ENCODE assay signal across 1 cellular context in genomic region chr1:11805454-11806306, GRCh38.
TF ChIP-seq lines count a peak whose summit lies in the region.

TSS of gene CLCN6 (plus strand) at chr1:11806191. CDS start at chr1:11806263, 72 bp downstream.
TSS of gene MTHFR (minus strand) at chr1:11805964. CDS start at chr1:11803116, 2,848 bp downstream.

TF ChIP-seq in HepG2, 621 proteins besides CTCF, POLR2A, EP300 and RAD21 (continued from another document and continues in another):
- TF ChIP-seq, protein P1, sequence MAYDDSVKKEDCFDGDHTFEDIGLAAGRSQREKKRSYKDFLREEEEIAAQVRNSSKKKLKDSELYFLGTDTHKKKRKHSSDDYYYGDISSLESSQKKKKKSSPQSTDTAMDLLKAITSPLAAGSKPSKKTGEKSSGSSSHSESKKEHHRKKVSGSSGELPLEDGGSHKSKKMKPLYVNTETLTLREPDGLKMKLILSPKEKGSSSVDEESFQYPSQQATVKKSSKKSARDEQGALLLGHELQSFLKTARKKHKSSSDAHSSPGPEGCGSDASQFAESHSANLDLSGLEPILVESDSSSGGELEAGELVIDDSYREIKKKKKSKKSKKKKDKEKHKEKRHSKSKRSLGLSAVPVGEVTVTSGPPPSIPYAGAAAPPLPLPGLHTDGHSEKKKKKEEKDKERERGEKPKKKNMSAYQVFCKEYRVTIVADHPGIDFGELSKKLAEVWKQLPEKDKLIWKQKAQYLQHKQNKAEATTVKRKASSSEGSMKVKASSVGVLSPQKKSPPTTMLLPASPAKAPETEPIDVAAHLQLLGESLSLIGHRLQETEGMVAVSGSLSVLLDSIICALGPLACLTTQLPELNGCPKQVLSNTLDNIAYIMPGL (CRISPR knock-in tag; IDR thresholded peaks at IDR 0.05; ENCODE audit: borderline replicate concordance in 1 of 2, low read depth in 1 of 2) = peak; percentile 56 to 71; a peak in 3 of 4 replicates
- peak; percentile 32; the same call in 1 of the 2 replicates for TF ChIP-seq ZNF292 (CRISPR knock-in tag; IDR thresholded peaks at IDR 0.05; ENCODE audit: borderline replicate concordance, low read depth)
- TF ChIP-seq ZNF678 (CRISPR knock-in tag; IDR thresholded peaks at IDR 0.05) = no peak
- TF ChIP-seq ZNF121 (CRISPR knock-in tag; IDR thresholded peaks at IDR 0.05) = 0 out of 2 replicates have a peak, but pooled peaks have one; percentile 25
- peak; percentile 71; the same call in 1 of the 2 replicates for TF ChIP-seq HOXA5 (CRISPR knock-in tag; IDR thresholded peaks at IDR 0.05)
- peak; percentile 81; the same call in 1 of the 2 replicates for TF ChIP-seq WIZ (CRISPR knock-in tag; IDR thresholded peaks at IDR 0.05)
- peak; percentile 91 for TF ChIP-seq ZNF224 (CRISPR knock-in tag; IDR thresholded peaks at IDR 0.05)
- no peak for TF ChIP-seq GRHL1 (CRISPR knock-in tag; conservative IDR thresholded peaks at IDR 0.05)
- peak; percentile 23; the same call in 1 of the 2 replicates for TF ChIP-seq ZNF614 (CRISPR knock-in tag; IDR thresholded peaks at IDR 0.05; ENCODE audit: borderline replicate concordance)
- TF ChIP-seq, protein P2, sequence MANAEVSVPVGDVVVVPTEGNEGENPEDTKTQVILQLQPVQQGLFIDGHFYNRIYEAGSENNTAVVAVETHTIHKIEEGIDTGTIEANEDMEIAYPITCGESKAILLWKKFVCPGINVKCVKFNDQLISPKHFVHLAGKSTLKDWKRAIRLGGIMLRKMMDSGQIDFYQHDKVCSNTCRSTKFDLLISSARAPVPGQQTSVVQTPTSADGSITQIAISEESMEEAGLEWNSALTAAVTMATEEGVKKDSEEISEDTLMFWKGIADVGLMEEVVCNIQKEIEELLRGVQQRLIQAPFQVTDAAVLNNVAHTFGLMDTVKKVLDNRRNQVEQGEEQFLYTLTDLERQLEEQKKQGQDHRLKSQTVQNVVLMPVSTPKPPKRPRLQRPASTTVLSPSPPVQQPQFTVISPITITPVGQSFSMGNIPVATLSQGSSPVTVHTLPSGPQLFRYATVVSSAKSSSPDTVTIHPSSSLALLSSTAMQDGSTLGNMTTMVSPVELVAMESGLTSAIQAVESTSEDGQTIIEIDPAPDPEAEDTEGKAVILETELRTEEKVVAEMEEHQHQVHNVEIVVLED (CRISPR knock-in tag; IDR thresholded peaks at IDR 0.05; ENCODE audit: borderline replicate concordance) = peak; percentile 84
- peak; percentile 51 for TF ChIP-seq GATA4 (IDR thresholded peaks at IDR 0.05; ENCODE audit: borderline replicate concordance, low read depth)
- TF ChIP-seq ZNF207 (IDR thresholded peaks at IDR 0.05; ENCODE audit: borderline replicate concordance) = no peak
- no peak for TF ChIP-seq ZNF75D (CRISPR knock-in tag; IDR thresholded peaks at IDR 0.05; ENCODE audit: borderline replicate concordance)
- TF ChIP-seq ZNF460 (CRISPR knock-in tag; IDR thresholded peaks at IDR 0.05; ENCODE audit: borderline replicate concordance) = no peak
- TF ChIP-seq TFDP1 (CRISPR knock-in tag; IDR thresholded peaks at IDR 0.05; ENCODE audit: borderline replicate concordance) = peak; percentile 35; the same call in 1 of the 2 replicates
- TF ChIP-seq ZFP41 (CRISPR knock-in tag; IDR thresholded peaks at IDR 0.05; ENCODE audit: borderline replicate concordance) = peak; percentile 37; the same call in 1 of the 2 replicates
- TF ChIP-seq, protein P3, sequence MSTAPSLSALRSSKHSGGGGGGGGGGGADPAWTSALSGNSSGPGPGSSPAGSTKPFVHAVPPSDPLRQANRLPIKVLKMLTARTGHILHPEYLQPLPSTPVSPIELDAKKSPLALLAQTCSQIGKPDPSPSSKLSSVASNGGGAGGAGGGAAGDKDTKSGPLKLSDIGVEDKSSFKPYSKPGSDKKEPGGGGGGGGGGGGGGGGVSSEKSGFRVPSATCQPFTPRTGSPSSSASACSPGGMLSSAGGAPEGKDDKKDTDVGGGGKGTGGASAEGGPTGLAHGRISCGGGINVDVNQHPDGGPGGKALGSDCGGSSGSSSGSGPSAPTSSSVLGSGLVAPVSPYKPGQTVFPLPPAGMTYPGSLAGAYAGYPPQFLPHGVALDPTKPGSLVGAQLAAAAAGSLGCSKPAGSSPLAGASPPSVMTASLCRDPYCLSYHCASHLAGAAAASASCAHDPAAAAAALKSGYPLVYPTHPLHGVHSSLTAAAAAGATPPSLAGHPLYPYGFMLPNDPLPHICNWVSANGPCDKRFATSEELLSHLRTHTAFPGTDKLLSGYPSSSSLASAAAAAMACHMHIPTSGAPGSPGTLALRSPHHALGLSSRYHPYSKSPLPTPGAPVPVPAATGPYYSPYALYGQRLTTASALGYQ (CRISPR knock-in tag; IDR thresholded peaks at IDR 0.05) = peak; percentile 83; the same call in 1 of the 2 replicates
- TF ChIP-seq PREB (CRISPR knock-in tag; IDR thresholded peaks at IDR 0.05) = 0 out of 2 replicates have a peak, but pooled peaks have one; percentile 58
- TF ChIP-seq, protein P4, sequence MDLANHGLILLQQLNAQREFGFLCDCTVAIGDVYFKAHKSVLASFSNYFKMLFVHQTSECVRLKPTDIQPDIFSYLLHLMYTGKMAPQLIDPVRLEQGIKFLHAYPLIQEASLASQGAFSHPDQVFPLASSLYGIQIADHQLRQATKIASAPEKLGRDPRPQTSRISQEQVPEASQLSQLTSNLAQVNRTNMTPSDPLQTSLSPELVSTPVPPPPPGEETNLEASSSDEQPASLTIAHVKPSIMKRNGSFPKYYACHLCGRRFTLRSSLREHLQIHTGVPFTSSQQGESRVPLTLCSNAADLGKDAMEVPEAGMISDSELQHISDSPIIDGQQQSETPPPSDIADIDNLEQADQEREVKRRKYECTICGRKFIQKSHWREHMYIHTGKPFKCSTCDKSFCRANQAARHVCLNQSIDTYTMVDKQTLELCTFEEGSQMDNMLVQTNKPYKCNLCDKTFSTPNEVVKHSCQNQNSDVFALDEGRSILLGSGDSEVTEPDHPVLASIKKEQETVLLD (CRISPR knock-in tag; IDR thresholded peaks at IDR 0.05; ENCODE audit: low read depth) = peak; percentile 91
- TF ChIP-seq KAT8 (CRISPR knock-in tag; IDR thresholded peaks at IDR 0.05) = peak; percentile 79
- TF ChIP-seq JARID2 (CRISPR knock-in tag; IDR thresholded peaks at IDR 0.05; ENCODE audit: insufficient replicate concordance) = peak; percentile 78
- TF ChIP-seq, protein P5, sequence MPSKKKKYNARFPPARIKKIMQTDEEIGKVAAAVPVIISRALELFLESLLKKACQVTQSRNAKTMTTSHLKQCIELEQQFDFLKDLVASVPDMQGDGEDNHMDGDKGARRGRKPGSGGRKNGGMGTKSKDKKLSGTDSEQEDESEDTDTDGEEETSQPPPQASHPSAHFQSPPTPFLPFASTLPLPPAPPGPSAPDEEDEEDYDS (CRISPR knock-in tag; IDR thresholded peaks at IDR 0.05) = peak; percentile 83
- 0 out of 2 replicates have a peak, but pooled peaks have one; percentile 44 for TF ChIP-seq NCOA5 (CRISPR knock-in tag; IDR thresholded peaks at IDR 0.05)
- no peak for TF ChIP-seq ZNF496 (CRISPR knock-in tag; IDR thresholded peaks at IDR 0.05; ENCODE audit: insufficient replicate concordance)
- no peak for TF ChIP-seq ASH2L (IDR thresholded peaks at IDR 0.05; ENCODE audit: insufficient read length, low read depth, low read length)
- TF ChIP-seq ZNF646 (CRISPR knock-in tag; IDR thresholded peaks at IDR 0.05) = no peak
- TF ChIP-seq MAZ (IDR thresholded peaks at IDR 0.05; ENCODE audit: borderline replicate concordance, low read depth, low read length) = peak; percentile 59; the same call in 1 of the 2 replicates
- TF ChIP-seq MAZ (CRISPR knock-in tag; IDR thresholded peaks at IDR 0.05; ENCODE audit: low read depth) = peak; percentile 91; the same call in 1 of the 2 replicates
- no peak for TF ChIP-seq ARID2 (CRISPR knock-in tag; IDR thresholded peaks at IDR 0.05; ENCODE audit: borderline replicate concordance)
- no peak for TF ChIP-seq HOMEZ (CRISPR knock-in tag; IDR thresholded peaks at IDR 0.05; ENCODE audit: low read depth)
- TF ChIP-seq EEA1 (CRISPR knock-in tag; IDR thresholded peaks at IDR 0.05; ENCODE audit: borderline replicate concordance) = no peak
- TF ChIP-seq RAD51 (IDR thresholded peaks at IDR 0.05; ENCODE audit: borderline replicate concordance) = peak; percentile 100
- peak; percentile 85 for TF ChIP-seq ZNF839 (CRISPR knock-in tag; IDR thresholded peaks at IDR 0.05; ENCODE audit: borderline replicate concordance)
- peak; percentile 82; the same call in 1 of the 2 replicates for TF ChIP-seq ZNF572 (CRISPR knock-in tag; IDR thresholded peaks at IDR 0.05)
- TF ChIP-seq ZNF788 (CRISPR knock-in tag; IDR thresholded peaks at IDR 0.05; ENCODE audit: borderline replicate concordance) = peak; percentile 48
- peak; percentile 76; the same call in 1 of the 2 replicates for TF ChIP-seq DMAP1 (CRISPR knock-in tag; IDR thresholded peaks at IDR 0.05)
- TF ChIP-seq ZNF33B (CRISPR knock-in tag; IDR thresholded peaks at IDR 0.05) = no peak
